ENCODE assay signal across 9 cellular contexts in genomic region chr12:120944645-120945217, GRCh38. TPM values are rescaled to one million over a fixed set of nuclear protein-coding genes. Genes with fewer than 3 reads are reported as not detected.
DNase-seq lines count a peak whose midpoint lies in the region; ATAC-seq, FAIRE-seq and TF ChIP-seq lines count a peak whose summit lies in the region.
"Had no signal": no experiment of that assay in that cellular context is flagged by ENCODE, and none has a peak within 500 bp of the region (broad histone marks: within the 10 kb centered on the region; RNA-seq: fewer than 3 reads in every experiment).

No MANE protein-coding gene starts in this region.

- no peaks in the 10 kb centered on the region for H3K9me2 ChIP-seq in PC-9 (ENCODE audit: insufficient read depth)

- BruUV-seq in PC-9 (replicated peaks; lab: Mats Ljungman, UMichigan) = no TSS peak

- TF ChIP-seq CTCF in AG04449 (IDR thresholded peaks at IDR 0.05; ENCODE audit: insufficient read depth, low read length, missing control alignments) (peak; percentile 71), PC-9 (conservative IDR thresholded peaks at IDR 0.05) (peak; percentile 87), retinal pigment epithelial cell (conservative IDR thresholded peaks at IDR 0.05; ENCODE audit: low read depth, low read length) (peak; percentile 83)

- H4K20me1 ChIP-seq in PC-9 (ENCODE audit: insufficient read depth) = no peaks in the 10 kb centered on the region

- H3K27ac ChIP-seq in PC-9 = no peak overlapping the region

- CTCF ChIA-PET in AG04449 (lab: Yijun Ruan, JAX) (interaction anchor here (1.7 to 1.9 kb wide), 2 partner anchors 8 to 27 kb away, joined by 4 to 11 read pairs; no protein-coding TSS in a partner anchor), PC-9 (lab: Charles Lee) (interaction anchor here (0.7 kb wide), 1 partner anchor 103 kb away, joined by 5 read pairs; no protein-coding TSS in a partner anchor)

- no peaks in the 10 kb centered on the region for H3K4me1 ChIP-seq in PC-9 (replicated peaks; ENCODE audit: insufficient read depth)

- no peaks in the 10 kb centered on the region for H3K9me3 ChIP-seq in PC-9 (ENCODE audit: insufficient read depth, low read depth)

- H3K79me2 ChIP-seq in PC-9 (ENCODE audit: low read depth) = no peaks in the 10 kb centered on the region

- H3K36me3 ChIP-seq in PC-9 (ENCODE audit: low read depth) = no peaks in the 10 kb centered on the region

- no peak overlapping the region for H3K4me2 ChIP-seq in PC-9

- no peak for FAIRE-seq in GM19239 (lab: Jason Lieb, UNC)

- DNase-seq in AG04449 (ENCODE audit: low read depth, low spot score) (no peak), GM19239 (ENCODE audit: insufficient read length, low spot score) (peak; percentile 71), PC-9 (peak in 1 of 2 experiments; percentile 49), activated T-helper 1 cell treated with Interleukin-2 at 50 U/mL for 16 hours (ENCODE audit: low read depth) (peak; percentile 26), foreskin melanocyte (peak; percentile 16), retinal pigment epithelial cell (ENCODE audit: low read depth) (no peak), NK-92 (lab: John Stamatoyannopoulos, UW; ENCODE audit: unreplicated experiment) (no peak)

- intact Hi-C loops in PC-9 (cut with micrococcal nuclease; ENCODE audit: unreplicated experiment) = loop anchor here (5.0 kb wide), 1 partner anchor 37 kb away; no protein-coding TSS in a partner anchor

- no peaks in the 10 kb centered on the region for H3F3A ChIP-seq in PC-9 (ENCODE audit: insufficient read depth, low read depth)

- no peak overlapping the region for H2AFZ ChIP-seq in PC-9

- H3K27me3 ChIP-seq in PC-9 (ENCODE audit: insufficient read depth, low read depth) = no peaks in the 10 kb centered on the region

- H3K4me3 ChIP-seq in AG04449 (ENCODE audit: low read depth, low read length) (no peak overlapping the region), PC-9 (no peak overlapping the region), retinal pigment epithelial cell (ENCODE audit: low read length) (no peak overlapping the region)

- ATAC-seq in GM21576 (IDR thresholded peaks at IDR 0.05; ENCODE audit: unreplicated experiment) = no peak

- POLR2A ChIA-PET in AG04449 (lab: Yijun Ruan, JAX) = no interaction called here
- POLR2A ChIA-PET in PC-9 (lab: Charles Lee; ENCODE audit: unreplicated experiment) = no interaction called here

RNA-seq across cellular contexts. Expression of gene HNF1A, which starts 33.6 kb away (rescaled TPM):
- not detected in 2 replicates for total RNA-seq in PC-9 (2021)
- total RNA-seq: pulmonary artery endothelial cell had no signal

RNA-seq across cellular contexts. Expression of gene SPPL3, which starts 40.6 kb away (rescaled TPM):
- 27.1 and 44.7 TPM in 2 replicates for total RNA-seq in PC-9 (2021)

Comparison
In these comparisons a context has a peak if more than half of its experiments do, and no peak if none do; other contexts are left out.
1. DNase-seq: peak in GM19239 (single experiment), activated T-helper 1 cell treated with Interleukin-2 at 50 U/mL for 16 hours (single experiment) and foreskin melanocyte (single experiment); none in AG04449 (single experiment), retinal pigment epithelial cell (single experiment) and NK-92 (single experiment).
2. Peak in every context shown above with its lines, with median percentiles within 50 percentile points of each other: CTCF ChIP-seq.